17 cellular contexts compared by ENCODE assay signal in genomic region chr3:69543080-69543429, GRCh38.
DNase-seq lines count a peak whose midpoint lies in the region; ATAC-seq and TF ChIP-seq lines count a peak whose summit lies in the region.
"Had no signal": no experiment of that assay in that cellular context is flagged by ENCODE, and none has a peak within 500 bp of the region (broad histone marks: within the 10 kb centered on the region; RNA-seq: fewer than 3 reads in every experiment).

No MANE protein-coding gene starts in this region.

- peaks cover 11% of the 10 kb centered on the region for H3K4me1 ChIP-seq in HUES48 (ENCODE audit: control insufficient read depth, insufficient read depth, low read length)
- H3K4me1 ChIP-seq in suprapubic skin: peaks cover 36% of the 10 kb centered on the region

- H3K9me3 ChIP-seq in HUES48 (ENCODE audit: control insufficient read depth, insufficient read depth, low read length) (no peaks in the 10 kb centered on the region), suprapubic skin (no peaks in the 10 kb centered on the region)
- H3K9me3 ChIP-seq: gastrocnemius medialis had no signal

- no peak for TF ChIP-seq CTCF in suprapubic skin (IDR thresholded peaks at IDR 0.05)

- no peak for ATAC-seq in HG03378 (IDR thresholded peaks at IDR 0.05; ENCODE audit: unreplicated experiment)
- ATAC-seq: activated CD8-positive, alpha-beta memory T cell treated with anti-CD3 and anti-CD28 coated beads, Interleukin-2, amount 10 ng/mL, durations not matched to agents 7 days and 5 days; gastrocnemius medialis had no signal

- WGBS in suprapubic skin: 31% methylated on average over 5 of the region's 5 CpGs

- no peak overlapping the region for H3K9ac ChIP-seq in HUES48 (ENCODE audit: low read depth, low read length)

- H3K4me3 ChIP-seq in HUES48 (ENCODE audit: low read depth, low read length): peak overlapping the region; percentile 82
- peak overlapping the region; percentile 75 for H3K4me3 ChIP-seq in suprapubic skin

- no peaks in the 10 kb centered on the region for H3K36me3 ChIP-seq in HUES48 (ENCODE audit: control insufficient read depth, insufficient read depth, low read length)
- H3K36me3 ChIP-seq in suprapubic skin: no peaks in the 10 kb centered on the region
- H3K36me3 ChIP-seq: gastrocnemius medialis had no signal

- TF ChIP-seq EP300 in suprapubic skin (IDR thresholded peaks at IDR 0.05): no peak

- DNase-seq in suprapubic skin (ENCODE audit: low spot score in 2 of 2) (no peak), NCI-H1694 (lab: John Stamatoyannopoulos, UW) (no peak), T-helper 2 cell (no peak), DMS153 treated with DMSO at 0.1 percent for 48 hours (lab: John Stamatoyannopoulos, UW; ENCODE audit: unreplicated experiment) (no peak)
- DNase-seq: activated CD8-positive, alpha-beta memory T cell treated with anti-CD3 and anti-CD28 coated beads, Interleukin-2, amount 10 ng/mL, durations not matched to agents 7 days and 5 days; activated naive CD8-positive, alpha-beta T cell treated with anti-CD3 and anti-CD28 coated beads, Interleukin-2, amount 10 ng/mL, durations not matched to agents 7 days and 5 days; CD4-positive, alpha-beta T cell; dermis blood vessel endothelial cell; gastrocnemius medialis; HFFc6; NCI-H187; NCI-H774; SHP77 treated with DMSO at 0.1 percent for 48 hours had no signal

- TF ChIP-seq POLR2A in suprapubic skin (IDR thresholded peaks at IDR 0.05): no peak

- H3K27me3 ChIP-seq in HUES48 (ENCODE audit: control insufficient read depth, insufficient read depth, low read length) (peaks cover 37% of the 10 kb centered on the region), layer of hippocampus (ENCODE audit: control insufficient read depth, insufficient read depth, low read length) (no peaks in the 10 kb centered on the region), suprapubic skin (peaks cover 18% of the 10 kb centered on the region)

- no peak overlapping the region for H3K27ac ChIP-seq in HUES48 (ENCODE audit: low read depth, low read length)
- peak overlapping the region; percentile 89 for H3K27ac ChIP-seq in cingulate gyrus (ENCODE audit: low read depth, low read length)
- peak overlapping the region; percentile 81 for H3K27ac ChIP-seq in layer of hippocampus (ENCODE audit: low read depth, low read length)
- no peak overlapping the region for H3K27ac ChIP-seq in suprapubic skin
- H3K27ac ChIP-seq: gastrocnemius medialis had no signal

Comparison
In these comparisons a context has a peak if more than half of its experiments do, and no peak if none do; other contexts are left out.
1. H3K27ac ChIP-seq: peak in cingulate gyrus (single experiment) and layer of hippocampus (single experiment); none in HUES48 (single experiment) and suprapubic skin (single experiment).